In genomic region chr3:50299929-50300680, GRCh38 we compare ENCODE assay signal across 8 cellular contexts. TPM values are rescaled to one million over a fixed set of nuclear protein-coding genes. Genes with fewer than 3 reads are reported as not detected.
A peak's percentile ranks its signal among the peaks of the same experiment; 100 is the strongest.
DNase-seq lines count a peak whose midpoint lies in the region; ATAC-seq and TF ChIP-seq lines count a peak whose summit lies in the region.

No MANE protein-coding gene starts in this region.

- no peaks in the 10 kb centered on the region for H4K20me1 ChIP-seq in smooth muscle cell (ENCODE audit: low read depth)

- H3K36me3 Mint-ChIP-seq in Calu3 (ENCODE audit: insufficient read depth, unreplicated experiment) = peaks cover 28% of the 10 kb centered on the region

- H3K4me3 ChIP-seq in astrocyte of the spinal cord (ENCODE audit: low read depth, low read length) = peak overlapping the region; percentile 77
- H3K4me3 ChIP-seq in smooth muscle cell = peak overlapping the region; percentile 58

- intact Hi-C loops in Calu3 (cut with micrococcal nuclease; ENCODE audit: unreplicated experiment) = no loop called here

- H3K27ac ChIP-seq in smooth muscle cell (ENCODE audit: low read depth) = peak overlapping the region; percentile 85

- TSS peak; percentile 96 for BruUV-seq in Calu3 (replicated peaks; lab: Mats Ljungman, UMichigan)

- peaks cover 13% of the 10 kb centered on the region for H3K4me1 ChIP-seq in smooth muscle cell (ENCODE audit: low read depth)

- H3K4me3 Mint-ChIP-seq in Calu3 (ENCODE audit: low read depth, unreplicated experiment) = peak overlapping the region; percentile 96

- H3K4me1 Mint-ChIP-seq in Calu3 (ENCODE audit: low read depth, unreplicated experiment) = peaks cover 24% of the 10 kb centered on the region

- DNase-seq in Calu3 (no peak), NCI-H446 treated with DMSO at 0.1 percent for 48 hours (lab: John Stamatoyannopoulos, UW) (peak; percentile 18), astrocyte of the spinal cord (ENCODE audit: low read depth, low spot score) (no peak), iris pigment epithelial cell (ENCODE audit: low read depth) (peak; percentile 64), smooth muscle cell (lab: John Stamatoyannopoulos, UW; ENCODE audit: unreplicated experiment) (no peak), HuH-7 (ENCODE audit: low spot score) (no peak)
- no peak for DNase-seq in activated CD8-positive, alpha-beta memory T cell treated with anti-CD3 and anti-CD28 coated beads, Interleukin-2, amount 50 U/mL, for 48 hours

- H3K9me3 Mint-ChIP-seq in Calu3 (ENCODE audit: low read depth, unreplicated experiment) = no peaks in the 10 kb centered on the region

- H3K27me3 Mint-ChIP-seq in Calu3 (ENCODE audit: unreplicated experiment) = no peaks in the 10 kb centered on the region

- H3K27ac Mint-ChIP-seq in Calu3 (ENCODE audit: unreplicated experiment) = peak overlapping the region; percentile 85

- TF ChIP-seq CTCF in Calu3 (IDR thresholded peaks at IDR 0.05; ENCODE audit: unreplicated experiment) (no peak), astrocyte of the spinal cord (IDR thresholded peaks at IDR 0.05; ENCODE audit: low read depth, low read length) (no peak), smooth muscle cell (IDR thresholded peaks at IDR 0.05; ENCODE audit: borderline replicate concordance, insufficient read depth, poor library complexity, severe bottlenecking) (no peak)

- H3K27me3 ChIP-seq in smooth muscle cell (ENCODE audit: low read depth) = no peaks in the 10 kb centered on the region

- no peak for ATAC-seq in GM18907 (IDR thresholded peaks at IDR 0.05; ENCODE audit: unreplicated experiment)

- H3F3A ChIP-seq in smooth muscle cell (ENCODE audit: low read depth) = peaks cover 4% of the 10 kb centered on the region

- H3K36me3 ChIP-seq in smooth muscle cell (ENCODE audit: low read depth) = no peaks in the 10 kb centered on the region

- no peaks in the 10 kb centered on the region for H3K9me3 ChIP-seq in smooth muscle cell (replicated peaks; ENCODE audit: low read depth)

- CTCF ChIA-PET in Calu3 (lab: Charles Lee) = interaction anchor here (0.8 to 1.6 kb wide), 6 partner anchors 17 to 74 kb away, joined by 3 to 6 read pairs (median 4); no protein-coding TSS in a partner anchor

- WGBS in smooth muscle cell (ENCODE audit: low lambda C conversion rate) = 68% methylated on average over 12 of the region's 12 CpGs

- H2AFZ ChIP-seq in smooth muscle cell (ENCODE audit: low read depth) = peak overlapping the region; percentile 75

- in situ Hi-C loops in astrocyte of the spinal cord (cut with HindIII; ENCODE audit: low sequenced_read_pairs) = no loop called here

- peak overlapping the region; percentile 94 for H3K4me2 ChIP-seq in smooth muscle cell

- no peaks in the 10 kb centered on the region for H3K79me2 ChIP-seq in smooth muscle cell (ENCODE audit: low read depth)

- peak overlapping the region; percentile 84 for H3K9ac ChIP-seq in smooth muscle cell (ENCODE audit: low read depth)

RNA-seq across cellular contexts. Expression of gene HYAL3, which starts 0.9 kb away (rescaled TPM):
- total RNA-seq in Calu3 (2022) (4.3 and 5.5 TPM in 2 replicates), smooth muscle cell (1.6 and 2.5 TPM in 2 replicates)
- polyA plus RNA-seq in smooth muscle cell = 3.7 and 6.7 TPM in 2 replicates

RNA-seq across cellular contexts. Expression of gene NAA80, which starts 0.9 kb away (rescaled TPM):
- total RNA-seq in Calu3 (2022) (11.6 and 15.0 TPM in 2 replicates), smooth muscle cell (11.3 and 13.0 TPM in 2 replicates)
- polyA plus RNA-seq in smooth muscle cell = 16.7 and 21.9 TPM in 2 replicates

RNA-seq across cellular contexts. Expression of gene HYAL1, which starts 3.3 kb away (rescaled TPM):
- total RNA-seq in Calu3 (2022) (1.3 and 1.5 TPM in 2 replicates), smooth muscle cell (0.54 and 1.0 TPM in 2 replicates)
- polyA plus RNA-seq in smooth muscle cell = 1.4 TPM in 1 of 2 replicates, not detected in the other

RNA-seq across cellular contexts. Expression of gene IFRD2, which starts 7.9 kb away (rescaled TPM):
- total RNA-seq in Calu3 (2022) (121 TPM in 2 replicates), smooth muscle cell (19.9 and 20.8 TPM in 2 replicates)
- 59.3 and 62.6 TPM in 2 replicates for polyA plus RNA-seq in smooth muscle cell

RNA-seq across cellular contexts. Expression of gene LSMEM2, which starts 21.2 kb away (rescaled TPM):
- 0.32 TPM in 1 of 2 replicates, not detected in the other for total RNA-seq in Calu3 (2022)
- 0.09 and 0.18 TPM in 2 replicates for total RNA-seq in smooth muscle cell
- polyA plus RNA-seq in smooth muscle cell = 0.87 TPM in 1 of 2 replicates, not detected in the other

Comparison
In these comparisons a context has a peak if more than half of its experiments do, and no peak if none do; other contexts are left out.
1. DNase-seq: peak in NCI-H446 treated with DMSO at 0.1 percent for 48 hours (single experiment) and iris pigment epithelial cell (single experiment); none in Calu3 (single experiment), astrocyte of the spinal cord (single experiment), smooth muscle cell (single experiment), HuH-7 (single experiment) and activated CD8-positive, alpha-beta memory T cell treated with anti-CD3 and anti-CD28 coated beads, Interleukin-2, amount 50 U/mL, for 48 hours (single experiment).